Comparison of ENCODE assay signal across 20 cellular contexts in the genomic region with DNA sequence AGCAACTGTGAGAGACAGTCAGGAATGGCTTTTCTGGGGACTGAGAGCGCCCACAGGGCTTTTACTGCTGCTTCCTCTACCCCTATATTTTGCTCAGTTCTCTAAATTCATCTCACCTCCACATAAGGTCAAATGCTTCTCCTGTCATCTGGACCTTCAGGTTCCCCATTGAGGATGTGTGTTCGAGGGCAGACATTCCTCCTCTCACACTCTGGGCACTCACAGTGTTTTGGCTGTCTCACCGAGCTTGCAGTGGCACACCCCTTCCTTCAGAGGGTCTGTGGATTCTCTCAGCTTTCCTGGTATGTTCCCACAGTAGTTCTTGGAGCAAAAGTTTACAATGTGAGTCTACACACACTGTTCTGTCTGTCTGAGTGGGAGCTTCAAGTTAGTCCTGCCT.
"Had no signal": no experiment of that assay in that cellular context is flagged by ENCODE, and none has a peak within 500 bp of the region (broad histone marks: within the 10 kb centered on the region; RNA-seq: fewer than 3 reads in every experiment).

No MANE protein-coding gene starts in this region.

- H3K27me3 Mint-ChIP-seq: activated CD4-positive, alpha-beta T cell treated with anti-CD3 and anti-CD28 coated beads for 36 hours; activated naive CD8-positive, alpha-beta T cell treated with anti-CD3 and anti-CD28 coated beads for 36 hours had no signal

- H3K27ac Mint-ChIP-seq: activated CD4-positive, alpha-beta T cell treated with anti-CD3 and anti-CD28 coated beads for 36 hours; activated CD8-positive, alpha-beta T cell treated with anti-CD3 and anti-CD28 coated beads for 36 hours; activated naive CD4-positive, alpha-beta T cell treated with anti-CD3 and anti-CD28 coated beads, Interleukin-2, amount 10 ng/mL, durations not matched to agents 7 days and 5 days; activated naive CD8-positive, alpha-beta T cell treated with anti-CD3 and anti-CD28 coated beads for 36 hours; activated T-cell treated with anti-CD3 and anti-CD28 coated beads, Interleukin-2, amount 50 U/mL, for 72 hours; activated T-helper 2 cell treated with anti-CD3 and anti-CD28 coated beads, Interferon-gamma antibody, Interleukin-2, Interleukin-4, amounts not matched to agents 10 μg/mL and 5 μg/mL and 100 μg/mL, durations not matched to agents 14 hours and 24 hours and 36 hours had no signal

- DNase-seq: activated CD4-positive, alpha-beta T cell treated with anti-CD3 and anti-CD28 coated beads for 36 hours; activated CD8-positive, alpha-beta memory T cell treated with anti-CD3 and anti-CD28 coated beads, Interleukin-2, amount 50 U/mL, for 4 hours; activated CD8-positive, alpha-beta T cell treated with anti-CD3 and anti-CD28 coated beads for 36 hours; activated gamma-delta T cell treated with Interleukin-2 at 50 U/mL for 16 hours; activated naive CD4-positive, alpha-beta T cell treated with anti-CD3 and anti-CD28 coated beads, Interleukin-2, amount 10 ng/mL, durations not matched to agents 7 days and 5 days; activated naive CD8-positive, alpha-beta T cell treated with anti-CD3 and anti-CD28 coated beads for 36 hours; activated T-cell treated with anti-CD3 and anti-CD28 coated beads, Interleukin-2, amount 50 U/mL, for 72 hours; brain microvascular endothelial cell; KG1; NCI-H1048; NCI-H187 treated with DMSO at 0.1 percent for 48 hours; NCI-H2081 treated with DMSO at 0.1 percent for 48 hours; NCI-H446; NCI-H524; PC-3; SHP77; T-helper 2 cell; T1000 had no signal

- H3K36me3 Mint-ChIP-seq: activated naive CD4-positive, alpha-beta T cell treated with anti-CD3 and anti-CD28 coated beads, Interleukin-2, amount 10 ng/mL, durations not matched to agents 7 days and 5 days had no signal

- H3K4me1 Mint-ChIP-seq: activated CD4-positive, alpha-beta T cell treated with anti-CD3 and anti-CD28 coated beads for 36 hours; activated naive CD4-positive, alpha-beta T cell treated with anti-CD3 and anti-CD28 coated beads, Interleukin-2, amount 10 ng/mL, durations not matched to agents 7 days and 5 days; activated naive CD8-positive, alpha-beta T cell treated with anti-CD3 and anti-CD28 coated beads for 36 hours had no signal

- H3K4me3 Mint-ChIP-seq: activated CD4-positive, alpha-beta T cell treated with anti-CD3 and anti-CD28 coated beads for 36 hours; activated CD8-positive, alpha-beta T cell treated with anti-CD3 and anti-CD28 coated beads for 36 hours; activated naive CD4-positive, alpha-beta T cell treated with anti-CD3 and anti-CD28 coated beads, Interleukin-2, amount 10 ng/mL, durations not matched to agents 7 days and 5 days; activated naive CD8-positive, alpha-beta T cell treated with anti-CD3 and anti-CD28 coated beads for 36 hours; activated T-cell treated with anti-CD3 and anti-CD28 coated beads, Interleukin-2, amount 50 U/mL, for 72 hours had no signal

- H3K36me3 ChIP-seq: brain microvascular endothelial cell, cardiac muscle cell had no signal

- H3K27ac ChIP-seq: brain microvascular endothelial cell, cardiac muscle cell had no signal

- H3K27me3 ChIP-seq: brain microvascular endothelial cell, cardiac muscle cell had no signal

- ATAC-seq: activated CD4-positive, alpha-beta T cell treated with anti-CD3 and anti-CD28 coated beads for 36 hours; activated CD8-positive, alpha-beta T cell treated with anti-CD3 and anti-CD28 coated beads for 36 hours; activated T-cell treated with anti-CD3 and anti-CD28 coated beads, Interleukin-2, amount 50 U/mL, for 72 hours; PC-3 had no signal

- H3K4me3 ChIP-seq: cardiac muscle cell had no signal
